ENCODE assay signal across 10 cellular contexts in the genomic region with DNA sequence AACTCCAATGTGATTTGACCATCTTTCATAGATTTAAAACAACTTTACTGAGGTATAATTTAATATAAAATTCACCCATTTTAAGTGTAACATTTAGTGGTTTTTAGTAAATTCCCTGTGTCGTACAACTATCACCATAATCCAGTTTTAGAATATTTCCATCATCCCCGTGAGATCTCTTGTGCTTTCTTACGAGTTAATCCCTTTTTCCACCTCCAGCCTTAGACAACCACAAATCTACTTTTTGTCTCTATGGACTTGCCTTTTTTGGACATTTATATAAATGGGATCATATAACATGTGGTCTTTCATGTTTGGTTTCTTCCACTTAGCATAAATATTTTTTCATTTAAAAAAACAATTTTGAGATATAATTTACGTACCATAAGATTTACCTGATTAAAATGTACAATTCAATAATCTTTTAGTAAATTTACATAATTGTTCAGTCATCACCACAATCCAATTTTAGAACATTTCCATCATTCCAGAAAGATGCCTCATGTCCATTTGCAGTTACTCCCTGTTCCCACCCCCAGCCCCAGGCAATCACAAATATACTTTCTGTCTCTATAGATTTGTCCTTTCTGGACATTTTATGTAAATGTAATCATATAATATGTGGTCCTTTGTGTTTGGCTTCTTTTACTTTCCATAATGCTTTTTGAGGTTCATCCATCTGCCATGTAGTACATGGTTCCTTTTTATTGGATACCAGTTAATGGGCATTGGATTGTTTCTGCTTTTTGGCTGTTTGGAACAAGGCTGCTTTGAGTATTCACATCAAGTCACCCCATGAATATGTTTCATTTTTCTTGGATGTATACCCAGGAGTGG. TPM values are rescaled to one million over a fixed set of nuclear protein-coding genes. Genes with fewer than 3 reads are reported as not detected.
A peak's percentile ranks its signal among the peaks of the same experiment; 100 is the strongest.
DNase-seq lines count a peak whose midpoint lies in the region; ATAC-seq and TF ChIP-seq lines count a peak whose summit lies in the region.
"Had no signal": no experiment of that assay in that cellular context is flagged by ENCODE, and none has a peak within 500 bp of the region (broad histone marks: within the 10 kb centered on the region; RNA-seq: fewer than 3 reads in every experiment).

No MANE protein-coding gene starts in this region.

- peaks cover 27% of the 10 kb centered on the region for H3K36me3 Mint-ChIP-seq in stimulated activated naive CD8-positive, alpha-beta T cell treated with anti-CD3 and anti-CD28 coated beads, Interleukin-15, Interleukin-2, amounts not matched to agents 100 ng/mL and 50 ng/mL, for 24 hours (ENCODE audit: low read depth)
- peaks cover 9% of the 10 kb centered on the region for H3K36me3 Mint-ChIP-seq in type B pancreatic cell

- peak overlapping the region; percentile 43 for H3K4me3 ChIP-seq in WI38 (ENCODE audit: low read depth, low read length)
- no peak overlapping the region for H3K4me3 ChIP-seq in fibroblast of villous mesenchyme (ENCODE audit: low read depth, low read length)
- H3K4me3 ChIP-seq: heart left ventricle had no signal

- DNase-seq in stimulated activated naive CD8-positive, alpha-beta T cell treated with anti-CD3 and anti-CD28 coated beads, Interleukin-15, Interleukin-2, amounts not matched to agents 100 U/mL and 50 U/mL, for 24 hours = no peak
- DNase-seq in fibroblast of villous mesenchyme (ENCODE audit: low read depth) (peak; percentile 56), type B pancreatic cell (ENCODE audit: extremely low spot score, unreplicated experiment) (no peak), NCI-H446 (lab: John Stamatoyannopoulos, UW) (no peak)
- DNase-seq: heart left ventricle, NCI-H510A treated with DMSO at 0.1 percent for 48 hours had no signal

- H3K4me3 Mint-ChIP-seq in stimulated activated naive CD8-positive, alpha-beta T cell treated with anti-CD3 and anti-CD28 coated beads, Interleukin-15, Interleukin-2, amounts not matched to agents 100 ng/mL and 50 ng/mL, for 24 hours = peak overlapping the region; percentile 96
- H3K4me3 Mint-ChIP-seq in type B pancreatic cell = peak overlapping the region; percentile 98

- peak overlapping the region; percentile 78 for H3K27ac Mint-ChIP-seq in stimulated activated naive CD8-positive, alpha-beta T cell treated with anti-CD3 and anti-CD28 coated beads, Interleukin-15, Interleukin-2, amounts not matched to agents 100 ng/mL and 50 ng/mL, for 24 hours
- peak overlapping the region; percentile 74 for H3K27ac Mint-ChIP-seq in type B pancreatic cell

- H3K9me3 Mint-ChIP-seq in stimulated activated naive CD8-positive, alpha-beta T cell treated with anti-CD3 and anti-CD28 coated beads, Interleukin-15, Interleukin-2, amounts not matched to agents 100 ng/mL and 50 ng/mL, for 24 hours = no peaks in the 10 kb centered on the region
- H3K9me3 Mint-ChIP-seq in type B pancreatic cell = no peaks in the 10 kb centered on the region

- peaks cover 84% of the 10 kb centered on the region for H3K4me1 Mint-ChIP-seq in stimulated activated naive CD8-positive, alpha-beta T cell treated with anti-CD3 and anti-CD28 coated beads, Interleukin-15, Interleukin-2, amounts not matched to agents 100 ng/mL and 50 ng/mL, for 24 hours (ENCODE audit: low read depth)
- H3K4me1 Mint-ChIP-seq in type B pancreatic cell (ENCODE audit: unreplicated experiment) = peaks cover 17% of the 10 kb centered on the region

- ATAC-seq in stimulated activated naive CD8-positive, alpha-beta T cell treated with anti-CD3 and anti-CD28 coated beads, Interleukin-15, Interleukin-2, amounts not matched to agents 100 U/mL and 50 U/mL, for 24 hours = no peak
- ATAC-seq in HG02884 (IDR thresholded peaks at IDR 0.05; ENCODE audit: unreplicated experiment) (no peak), HG02798 (IDR thresholded peaks at IDR 0.05; ENCODE audit: poor library complexity, unreplicated experiment) (no peak)
- ATAC-seq: heart left ventricle had no signal

- H3K27me3 Mint-ChIP-seq in stimulated activated naive CD8-positive, alpha-beta T cell treated with anti-CD3 and anti-CD28 coated beads, Interleukin-15, Interleukin-2, amounts not matched to agents 100 ng/mL and 50 ng/mL, for 24 hours = no peaks in the 10 kb centered on the region
- no peaks in the 10 kb centered on the region for H3K27me3 Mint-ChIP-seq in type B pancreatic cell

- TF ChIP-seq CTCF in WI38 (IDR thresholded peaks at IDR 0.05; ENCODE audit: low read depth, low read length) (no peak), fibroblast of villous mesenchyme (IDR thresholded peaks at IDR 0.05; ENCODE audit: insufficient read depth, low read depth, low read length) (no peak), type B pancreatic cell (conservative IDR thresholded peaks at IDR 0.05) (no peak)

RNA-seq across cellular contexts. Expression of gene OXSR1, which starts 3.0 kb away (rescaled TPM):
- total RNA-seq in fibroblast of villous mesenchyme = 42.2 and 68.2 TPM in 2 replicates
- 41.1 and 51.1 TPM in 2 replicates for total RNA-seq in type B pancreatic cell (ENCODE audit: low replicate concordance)

RNA-seq across cellular contexts. Expression of gene MYD88, which starts 29.9 kb away (rescaled TPM):
- total RNA-seq in fibroblast of villous mesenchyme (6.9 and 10.6 TPM in 2 replicates), type B pancreatic cell (ENCODE audit: low replicate concordance) (31.1 and 55.6 TPM in 2 replicates)

RNA-seq across cellular contexts. Expression of gene ACAA1, which starts 31.4 kb away (rescaled TPM):
- 18.1 and 20.0 TPM in 2 replicates for total RNA-seq in fibroblast of villous mesenchyme
- 81.2 and 118 TPM in 2 replicates for total RNA-seq in type B pancreatic cell (ENCODE audit: low replicate concordance)
